ENCODE assay signal across 17 cellular contexts in the genomic region with DNA sequence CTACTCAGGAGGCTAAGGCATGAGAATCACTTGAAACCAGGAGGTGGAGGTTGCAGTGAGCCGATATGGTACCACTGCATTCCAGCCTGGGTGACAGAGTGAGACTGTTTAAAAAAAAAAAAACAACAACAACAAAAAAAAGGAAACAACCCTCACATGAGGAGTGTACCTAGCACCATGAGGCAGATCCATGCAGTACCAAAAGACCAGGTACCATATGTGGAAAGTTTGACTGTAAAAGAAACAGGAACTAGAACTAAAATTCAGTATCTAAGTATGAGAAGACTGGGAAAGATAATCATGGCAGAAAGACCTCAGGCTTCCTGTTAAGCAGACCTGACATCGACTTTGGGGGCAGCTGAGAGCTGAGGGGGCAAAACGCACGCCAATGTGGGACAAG. TPM values are rescaled to one million over a fixed set of nuclear protein-coding genes. Genes with fewer than 3 reads are reported as not detected.
A peak's percentile ranks its signal among the peaks of the same experiment; 100 is the strongest.
DNase-seq lines count a peak whose midpoint lies in the region; ATAC-seq, FAIRE-seq and TF ChIP-seq lines count a peak whose summit lies in the region.
"Had no signal": no experiment of that assay in that cellular context is flagged by ENCODE, and none has a peak within 500 bp of the region (broad histone marks: within the 10 kb centered on the region; RNA-seq: fewer than 3 reads in every experiment).

No MANE protein-coding gene starts in this region.

- H3K27ac ChIP-seq in CD4-positive, CD25-positive, alpha-beta regulatory T cell (ENCODE audit: insufficient read depth, low read length, poor library complexity, severe bottlenecking), result no peak overlapping the region
- H3K27ac ChIP-seq in GM23338 (ENCODE audit: low read depth), result no peak overlapping the region; the same call in 1 of the 2 replicates
- no peak overlapping the region for H3K27ac ChIP-seq in K562 (ENCODE audit: extremely low read depth, low read depth, low read length)
- H3K27ac ChIP-seq: Peyer's patch had no signal

- H3K9me2 ChIP-seq in GM23338 (ENCODE audit: insufficient read depth), result no peaks in the 10 kb centered on the region

- TF ChIP-seq CTCF in GM23338 (conservative IDR thresholded peaks at IDR 0.05; ENCODE audit: low read depth in 2 of 2) (no peak), K562 (IDR thresholded peaks at IDR 0.05 in 2 of 3, conservative IDR thresholded peaks at IDR 0.05 in 1 of 3; ENCODE audit: insufficient read depth in 2 of 3, low read depth in 1 of 3, low read length in 3 of 3) (no peak)

- no peak overlapping the region for H3K9ac ChIP-seq in K562 (ENCODE audit: insufficient read depth in 1 of 2, low read depth in 2 of 2, low read length in 2 of 2)

- TF ChIP-seq EP300 in K562 (IDR thresholded peaks at IDR 0.05; ENCODE audit: low read length), result no peak

- no peak overlapping the region for H3K4me3 Mint-ChIP-seq in CD4-positive, CD25-positive, alpha-beta regulatory T cell
- no peak overlapping the region for H3K4me3 Mint-ChIP-seq in GM23338
- no peak overlapping the region for H3K4me3 Mint-ChIP-seq in activated T-cell treated with anti-CD3 and anti-CD28 coated beads, Interleukin-2, amount 50 U/mL, for 4 hours
- H3K4me3 Mint-ChIP-seq: CD14-positive monocyte had no signal

- H3K27me3 Mint-ChIP-seq in CD4-positive, CD25-positive, alpha-beta regulatory T cell, result no peaks in the 10 kb centered on the region
- H3K27me3 Mint-ChIP-seq in GM23338 (ENCODE audit: insufficient read depth, low read depth, poor library complexity), result peaks cover 7% of the 10 kb centered on the region
- no peaks in the 10 kb centered on the region for H3K27me3 Mint-ChIP-seq in activated T-cell treated with anti-CD3 and anti-CD28 coated beads, Interleukin-2, amount 50 U/mL, for 4 hours (ENCODE audit: low read depth)
- H3K27me3 Mint-ChIP-seq: IgD-negative memory B cell had no signal

- peak; percentile 67 for FAIRE-seq in K562 (lab: Jason Lieb, UNC)
- no peak for FAIRE-seq in HTR-8/SVneo (lab: Jason Lieb, UNC)

- H3K9me3 ChIP-seq in CD4-positive, CD25-positive, alpha-beta regulatory T cell (ENCODE audit: control insufficient read depth in 2 of 2, low read length in 2 of 2), result no peaks in the 10 kb centered on the region
- H3K9me3 ChIP-seq in K562 (replicated peaks; ENCODE audit: control insufficient read depth, insufficient read depth, low read depth, low read length), result no peaks in the 10 kb centered on the region
- H3K9me3 ChIP-seq: Caco-2, Peyer's patch had no signal

- in situ Hi-C loops in K562 (cut with MboI), result no loop called here

- no peak overlapping the region for H3K4me2 ChIP-seq in GM23338
- H3K4me2 ChIP-seq in K562 (ENCODE audit: insufficient read depth, low read length), result no peak overlapping the region

- H3K9me3 Mint-ChIP-seq in CD4-positive, CD25-positive, alpha-beta regulatory T cell, result no peaks in the 10 kb centered on the region
- H3K9me3 Mint-ChIP-seq in GM23338, result no peaks in the 10 kb centered on the region
- H3K9me3 Mint-ChIP-seq in activated T-cell treated with anti-CD3 and anti-CD28 coated beads, Interleukin-2, amount 50 U/mL, for 4 hours, result no peaks in the 10 kb centered on the region
- H3K9me3 Mint-ChIP-seq: IgD-negative memory B cell had no signal

- no peak for DNase-seq in CD4-positive, CD25-positive, alpha-beta regulatory T cell
- DNase-seq in GM23338 (ENCODE audit: low spot score) (no peak), K562 (ENCODE audit: extremely low read depth in 1 of 4, low spot score in 3 of 4) (no peak), sciatic nerve (ENCODE audit: low spot score) (peak; percentile 30), HTR-8/SVneo (ENCODE audit: insufficient read length, low spot score) (no peak)
- DNase-seq in activated T-cell treated with anti-CD3 and anti-CD28 coated beads, Interleukin-2, amount 50 U/mL, for 4 hours, result no peak
- DNase-seq: ACHN, AML-193, EL, NCI-H1436 treated with DMSO at 0.1 percent for 48 hours, NCI-H2081 treated with DMSO at 0.1 percent for 48 hours had no signal

- H4K20me1 ChIP-seq in GM23338 (replicated peaks; ENCODE audit: insufficient read depth), result peaks cover 3% of the 10 kb centered on the region; the same call in 1 of the 2 replicates
- H4K20me1 ChIP-seq in K562 (replicated peaks; ENCODE audit: control insufficient read depth, insufficient read depth, low read length), result no peaks in the 10 kb centered on the region

- WGBS in K562 (ENCODE audit: insufficient coverage, low coverage, missing lambda C conversion rate), result 84% methylated on average over 4 of the region's 4 CpGs

- TF ChIP-seq RAD21 in K562 (CRISPR knock-in tag; conservative IDR thresholded peaks at IDR 0.05 in 1 of 2, IDR thresholded peaks at IDR 0.05 in 1 of 2), result no peak

- no peak overlapping the region for H2AFZ ChIP-seq in GM23338
- no peak overlapping the region for H2AFZ ChIP-seq in K562 (ENCODE audit: low read depth, low read length)

- no peaks in the 10 kb centered on the region for H3K27me3 ChIP-seq in CD4-positive, CD25-positive, alpha-beta regulatory T cell (ENCODE audit: control insufficient read depth, insufficient read depth, low read length)
- no peaks in the 10 kb centered on the region for H3K27me3 ChIP-seq in GM23338 (ENCODE audit: insufficient read depth)
- no peaks in the 10 kb centered on the region for H3K27me3 ChIP-seq in K562 (ENCODE audit: control insufficient read depth in 2 of 2, insufficient read depth in 2 of 2, low read length in 2 of 2)
- H3K27me3 ChIP-seq: Peyer's patch had no signal

- peaks cover 5% of the 10 kb centered on the region for H3K9me1 ChIP-seq in K562 (ENCODE audit: control insufficient read depth, insufficient read depth, low read length)

- H3F3A ChIP-seq in GM23338 (replicated peaks; ENCODE audit: low read depth), result no peaks in the 10 kb centered on the region

- H3K4me1 Mint-ChIP-seq in CD4-positive, CD25-positive, alpha-beta regulatory T cell, result no peaks in the 10 kb centered on the region
- H3K4me1 Mint-ChIP-seq in GM23338, result peaks cover 19% of the 10 kb centered on the region
- H3K4me1 Mint-ChIP-seq in activated T-cell treated with anti-CD3 and anti-CD28 coated beads, Interleukin-2, amount 50 U/mL, for 4 hours (ENCODE audit: low read depth), result peaks cover 2% of the 10 kb centered on the region
- H3K4me1 Mint-ChIP-seq: CD14-positive monocyte, IgD-negative memory B cell had no signal

- H3K27ac Mint-ChIP-seq in CD4-positive, CD25-positive, alpha-beta regulatory T cell, result peak overlapping the region in 2 of 3 donors; percentile 52 to 82
- H3K27ac Mint-ChIP-seq in GM23338, result peak overlapping the region; percentile 31; the same call in 1 of the 2 replicates
- H3K27ac Mint-ChIP-seq: IgD-negative memory B cell had no signal

- intact Hi-C loops in K562 (cut with micrococcal nuclease) (no loop called here), sciatic nerve (cut with DNase I) (loop anchor here (10.0 kb wide), 1 partner anchor 56 kb away; a partner anchor contains a TSS)

- H3K36me3 ChIP-seq in CD4-positive, CD25-positive, alpha-beta regulatory T cell (ENCODE audit: control insufficient read depth, insufficient read depth, low read length), result peaks cover 44% of the 10 kb centered on the region
- H3K36me3 ChIP-seq in GM23338 (ENCODE audit: insufficient read depth), result peaks cover 3% of the 10 kb centered on the region
- peaks cover 80% of the 10 kb centered on the region; the same call in 2 of the 3 replicates for H3K36me3 ChIP-seq in K562 (ENCODE audit: control insufficient read depth, insufficient read depth, low read length)

- H3K4me3 ChIP-seq in CD4-positive, CD25-positive, alpha-beta regulatory T cell (ENCODE audit: low read depth, low read length), result no peak overlapping the region
- no peak overlapping the region for H3K4me3 ChIP-seq in GM23338
- H3K4me3 ChIP-seq in K562, result no peak overlapping the region
- H3K4me3 ChIP-seq: Peyer's patch had no signal

- peaks cover 40% of the 10 kb centered on the region for H3K36me3 Mint-ChIP-seq in CD4-positive, CD25-positive, alpha-beta regulatory T cell
- H3K36me3 Mint-ChIP-seq in GM23338 (ENCODE audit: low read depth), result peaks cover 35% of the 10 kb centered on the region
- peaks cover 22% of the 10 kb centered on the region for H3K36me3 Mint-ChIP-seq in activated T-cell treated with anti-CD3 and anti-CD28 coated beads, Interleukin-2, amount 50 U/mL, for 4 hours (ENCODE audit: insufficient read depth)

- CTCF ChIA-PET in K562 (lab: Yijun Ruan, JAX; ENCODE audit: low intra/inter-chr PET ratio), result no interaction called here

- no peaks in the 10 kb centered on the region for H3K79me2 ChIP-seq in GM23338 (replicated peaks; ENCODE audit: insufficient read depth)
- H3K79me2 ChIP-seq in K562 (ENCODE audit: control insufficient read depth, insufficient read depth, low read length), result no peaks in the 10 kb centered on the region

- no peak for ATAC-seq in CD4-positive, CD25-positive, alpha-beta regulatory T cell (ENCODE audit: low read depth in 2 of 2)
- ATAC-seq in GM23338, result no peak
- ATAC-seq in K562, result no peak
- ATAC-seq in sciatic nerve, result no peak
- ATAC-seq in GM18498 (IDR thresholded peaks at IDR 0.05; ENCODE audit: unreplicated experiment), result no peak
- no peak for ATAC-seq in activated T-cell treated with anti-CD3 and anti-CD28 coated beads, Interleukin-2, amount 50 U/mL, for 4 hours
- ATAC-seq: Right ventricle myocardium inferior had no signal

- BruUV-seq in K562 (replicated peaks; lab: Mats Ljungman, UMichigan), result no TSS peak

- TF ChIP-seq POLR2A in K562 (conservative IDR thresholded peaks at IDR 0.05), result no peak

- POLR2A ChIA-PET in K562 (lab: Yijun Ruan, JAX), result no interaction called here

- H3K4me1 ChIP-seq in CD4-positive, CD25-positive, alpha-beta regulatory T cell (ENCODE audit: control insufficient read depth, insufficient read depth, low read length, poor library complexity, severe bottlenecking), result no peaks in the 10 kb centered on the region
- H3K4me1 ChIP-seq in GM23338 (ENCODE audit: insufficient read depth) (peaks cover 12% of the 10 kb centered on the region), K562 (replicated peaks in 1 of 2; ENCODE audit: control insufficient read depth in 2 of 2, insufficient read depth in 2 of 2, low read length in 2 of 2) (no peaks in the 10 kb centered on the region; a peak in 1 of 5 replicates)
- H3K4me1 ChIP-seq: Caco-2, Peyer's patch had no signal

RNA-seq across cellular contexts. Expression of a gene that starts 55.1 kb away (rescaled TPM):
- 43.4 TPM for total RNA-seq in CD4-positive, CD25-positive, alpha-beta regulatory T cell
- 10 to 100 TPM; 73.5 to 95.7 (median 83.0) TPM for polyA plus RNA-seq in CD4-positive, CD25-positive, alpha-beta regulatory T cell
- total RNA-seq in GM23338 (2014; rRNA removed; shearing (Covaris generic)), result 30.4 and 35.6 TPM in 2 replicates
- polyA plus RNA-seq in GM23338 (2016; fragmentation: Nextera tagmentation; extraction: Ambion mirVana) (17.4 and 17.8 TPM in 2 replicates), K562 (2011; rRNA removed) (54.5 and 56.1 TPM in 2 replicates), K562 (2014; fragmentation: Illumina TruSeq; extraction: Trizol) (50.7 and 65.6 TPM in 2 replicates), K562 (2014; fragmentation: Nextera tagmentation; extraction: Ambion mirVana) (10 to 100 TPM; 54.5 to 85.5 TPM), K562 (2014; rRNA removed) (54.5 and 56.6 TPM in 2 replicates)
- 60.7 and 77.3 TPM in 2 replicates for total RNA-seq in K562 (2011; cell fraction: chromatin; rRNA removed; ENCODE audit: low replicate concordance)
- total RNA-seq in K562 (2011; cell fraction: nucleolus; rRNA removed), result 30.9 and 38.0 TPM in 2 replicates
- total RNA-seq in K562 (2011; cell fraction: nucleoplasm; rRNA removed), result 35.8 and 42.1 TPM in 2 replicates
- total RNA-seq in K562 (2014; rRNA removed) (41.6 and 51.5 TPM in 2 replicates), K562 (2014; rRNA removed; fragmentation: Illumina TruSeq; extraction: Trizol) (41.3 and 44.6 TPM in 2 replicates), K562 (2015; rRNA removed; fragmentation: Illumina TruSeq; extraction: Trizol) (37.9 and 41.6 TPM in 2 replicates), K562 (2021) (46.7 and 49.2 TPM in 2 replicates), sciatic nerve (26.5 TPM)
- polyA plus RNA-seq in K562 (2011; cell fraction: cytosol; rRNA removed), result 38.9 and 51.8 TPM in 2 replicates
- 43.8 and 56.4 TPM in 2 replicates for polyA plus RNA-seq in K562 (2011; cell fraction: nucleus; rRNA removed)
- polyA plus RNA-seq in K562 (2012), result 45.5 and 53.6 TPM in 2 replicates
- 65.6 and 70.5 TPM in 2 replicates for polyA minus RNA-seq in K562 (2011; rRNA and poly(A)+ RNA removed)
- 17.4 and 20.6 TPM in 2 replicates for polyA minus RNA-seq in K562 (2011; cell fraction: cytosol; rRNA and poly(A)+ RNA removed)
- polyA minus RNA-seq in K562 (2011; cell fraction: nucleus; rRNA and poly(A)+ RNA removed), result 19.5 and 33.5 TPM in 2 replicates
- 10 to 100 TPM; 47.1 to 52.3 (median 49.4) TPM for total RNA-seq in activated T-cell treated with anti-CD3 and anti-CD28 coated beads, Interleukin-2, amount 50 U/mL, for 4 hours
